ENCODE assay signal across 9 cellular contexts in the genomic region with DNA sequence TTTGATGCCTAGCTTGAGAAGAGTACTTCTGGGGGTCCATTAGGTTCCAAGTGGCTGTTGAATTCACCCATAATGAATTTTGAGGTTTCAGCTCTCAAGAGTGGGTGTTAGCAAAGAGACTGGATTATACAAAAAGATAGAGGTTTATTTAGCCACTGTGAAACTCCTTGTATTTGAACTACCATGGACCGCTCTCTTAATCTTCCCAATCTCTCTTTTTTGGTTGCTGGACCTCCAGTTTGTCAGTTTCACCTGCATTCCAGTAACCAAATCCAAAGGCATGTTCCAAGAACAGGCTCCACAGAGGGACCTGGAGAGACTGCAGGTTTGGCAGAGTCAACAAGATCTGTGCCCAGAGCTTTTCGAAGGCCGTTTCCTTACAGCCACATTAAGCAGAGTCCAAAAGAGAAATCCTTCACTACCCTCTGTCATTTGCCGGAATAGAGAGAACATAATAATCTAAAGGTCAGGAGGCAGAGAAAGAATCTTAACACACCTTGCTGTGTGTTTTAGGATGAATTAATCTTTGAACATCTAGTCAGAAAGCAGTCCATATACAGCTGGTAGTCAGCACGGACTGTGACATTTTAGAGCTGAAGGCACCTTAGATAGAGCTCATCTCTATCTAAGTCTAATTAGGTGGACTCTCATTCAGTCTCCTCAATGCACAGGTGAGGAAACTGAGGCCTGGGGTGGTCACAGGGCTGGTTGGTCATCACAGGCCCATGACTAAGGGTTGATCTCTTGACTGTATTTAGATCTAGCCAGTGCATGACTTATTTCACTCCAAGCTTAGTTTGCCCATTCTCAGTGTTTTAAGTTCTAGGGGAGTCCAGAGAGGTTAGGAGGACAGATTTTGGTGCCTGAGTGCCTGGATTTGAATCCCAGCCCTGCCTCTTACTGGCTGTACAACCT. TPM values are rescaled to one million over a fixed set of nuclear protein-coding genes. Genes with fewer than 3 reads are reported as not detected.
DNase-seq lines count a peak whose midpoint lies in the region; ATAC-seq and TF ChIP-seq lines count a peak whose summit lies in the region.
"Had no signal": no experiment of that assay in that cellular context is flagged by ENCODE, and none has a peak within 500 bp of the region (broad histone marks: within the 10 kb centered on the region; RNA-seq: fewer than 3 reads in every experiment).

No MANE protein-coding gene starts in this region.

- H3K36me3 ChIP-seq in ES-I3 (ENCODE audit: insufficient read depth, low read length) (no peaks in the 10 kb centered on the region), NT2/D1 (ENCODE audit: insufficient read depth, insufficient read length, low read length) (no peaks in the 10 kb centered on the region), endodermal cell (ENCODE audit: control insufficient read depth, insufficient read depth, low read length) (no peaks in the 10 kb centered on the region), prostate gland (no peaks in the 10 kb centered on the region)

- no peak for ATAC-seq in GM18858 (IDR thresholded peaks at IDR 0.05; ENCODE audit: unreplicated experiment)

- H3K4me1 ChIP-seq in ES-I3 (ENCODE audit: insufficient read depth, low read length): peaks cover 20% of the 10 kb centered on the region
- peaks cover 11% of the 10 kb centered on the region for H3K4me1 ChIP-seq in NT2/D1 (ENCODE audit: insufficient read depth, insufficient read length)
- H3K4me1 ChIP-seq in endodermal cell (ENCODE audit: control insufficient read depth, insufficient read depth, low read length): no peaks in the 10 kb centered on the region
- peaks cover 12% of the 10 kb centered on the region for H3K4me1 ChIP-seq in prostate gland (replicated peaks)

- no peak overlapping the region for H3K27ac ChIP-seq in endodermal cell (ENCODE audit: low read depth, low read length)
- H3K27ac ChIP-seq in prostate gland: peak overlapping the region; percentile 92 to 95

- TF ChIP-seq CTCF in endodermal cell (conservative IDR thresholded peaks at IDR 0.05) (no peak), prostate gland (IDR thresholded peaks at IDR 0.05) (no peak), GM13976 (IDR thresholded peaks at IDR 0.05; ENCODE audit: borderline replicate concordance, control extremely low read depth, extremely low read depth, insufficient read depth, missing control alignments) (no peak)

- intact Hi-C loops in prostate gland (cut with DNase I): no loop called here

- TF ChIP-seq POLR2A in prostate gland (IDR thresholded peaks at IDR 0.05): no peak

- in situ Hi-C loops in GM13976 (cut with MboI; ENCODE audit: low sequenced_read_pairs, unreplicated experiment): no loop called here

- H3K27me3 Mint-ChIP-seq in endodermal cell (ENCODE audit: insufficient read depth): no peaks in the 10 kb centered on the region

- no peak overlapping the region for H3K27ac Mint-ChIP-seq in endodermal cell

- no peaks in the 10 kb centered on the region for H3K9me3 Mint-ChIP-seq in endodermal cell

- H3K4me3 Mint-ChIP-seq in endodermal cell: no peak overlapping the region

- H3K27me3 ChIP-seq in NT2/D1 (ENCODE audit: insufficient read depth, insufficient read length): peaks cover 11% of the 10 kb centered on the region
- H3K27me3 ChIP-seq in endodermal cell (ENCODE audit: control insufficient read depth, insufficient read depth, low read length, poor library complexity, severe bottlenecking): no peaks in the 10 kb centered on the region
- no peaks in the 10 kb centered on the region for H3K27me3 ChIP-seq in prostate gland (replicated peaks; ENCODE audit: insufficient read depth)

- DNase-seq in NT2/D1 (ENCODE audit: low read depth, low spot score) (no peak), endodermal cell (no peak), prostate gland (ENCODE audit: low spot score) (no peak), activated gamma-delta T cell (lab: John Stamatoyannopoulos, UW) (no peak), GM13976 (ENCODE audit: low spot score) (no peak)
- DNase-seq in activated CD8-positive, alpha-beta memory T cell treated with anti-CD3 and anti-CD28 coated beads for 24 hours: no peak
- DNase-seq: stimulated activated CD8-positive, alpha-beta memory T cell treated with anti-CD3 and anti-CD28 coated beads, Interleukin-4, amount 100 ng/mL, for 48 hours had no signal

- H3K4me3 ChIP-seq in NT2/D1 (ENCODE audit: insufficient read length, low read depth) (peak overlapping the region; percentile 89), endodermal cell (ENCODE audit: low read length) (peak overlapping the region; percentile 88), prostate gland (peak overlapping the region; percentile 86 to 88)

- no peaks in the 10 kb centered on the region for H3K9me3 ChIP-seq in ES-I3 (ENCODE audit: control insufficient read depth, insufficient read depth, low read length)
- H3K9me3 ChIP-seq in NT2/D1 (ENCODE audit: insufficient read depth, low read length): no peaks in the 10 kb centered on the region
- H3K9me3 ChIP-seq in endodermal cell (ENCODE audit: control insufficient read depth, low read length): no peaks in the 10 kb centered on the region
- no peaks in the 10 kb centered on the region for H3K9me3 ChIP-seq in prostate gland

- no peaks in the 10 kb centered on the region for H3K36me3 Mint-ChIP-seq in endodermal cell (ENCODE audit: low read depth)

- WGBS in endodermal cell (ENCODE audit: insufficient coverage in 1 of 2, insufficient read length in 1 of 2), 2 experiments: 90 to 99% methylated on average over 3 to 5 of the region's 5 CpGs
- 49% methylated on average over 5 of the region's 5 CpGs for WGBS in prostate gland

- H3K4me1 Mint-ChIP-seq in endodermal cell: peaks cover 11% of the 10 kb centered on the region

- peak overlapping the region; percentile 70; the same call in 1 of the 2 replicates for H3K9ac ChIP-seq in ES-I3 (ENCODE audit: low read depth, low read length)
- H3K9ac ChIP-seq in NT2/D1 (ENCODE audit: insufficient read length, low read depth): no peak overlapping the region
- H3K9ac ChIP-seq in endodermal cell (ENCODE audit: extremely low read depth, low read length, poor library complexity, severe bottlenecking): no peak overlapping the region

RNA-seq across cellular contexts. Expression of gene ABHD2, which starts 1.3 kb away (rescaled TPM):
- 10 to 100 TPM; 24.1 to 26.0 TPM for total RNA-seq in endodermal cell
- 18.6 TPM for polyA plus RNA-seq in endodermal cell (2013, experiment 1 of 2)
- polyA plus RNA-seq in endodermal cell (2013, experiment 2 of 2): 18.1 TPM
- total RNA-seq in prostate gland: 100 to 1,000 TPM; 111 to 253 TPM

Comparison
In these comparisons a context has a peak if more than half of its experiments do, and no peak if none do; other contexts are left out.
1. RNA of gene ABHD2, which starts 1.3 kb away (total RNA-seq): 111 to 253 TPM in prostate gland; 24.1 to 26.0 TPM in endodermal cell; every median in the first group is over 4 times any median in the second.
2. Peak in every context shown above with its lines, with median percentiles within 50 percentile points of each other: H3K4me3 ChIP-seq.